Comparison of ENCODE assay signal across 38 cellular contexts in genomic region chr5:63825984-63826383, GRCh38.
"Had no signal": no experiment of that assay in that cellular context is flagged by ENCODE, and none has a peak within 500 bp of the region (broad histone marks: within the 10 kb centered on the region; RNA-seq: fewer than 3 reads in every experiment).

No MANE protein-coding gene starts in this region.

- H3K4me3 Mint-ChIP-seq: activated naive CD4-positive, alpha-beta T cell treated with anti-CD3 and anti-CD28 coated beads for 36 hours; activated naive CD4-positive, alpha-beta T cell treated with anti-CD3 and anti-CD28 coated beads, Interleukin-2, amount 10 ng/mL, durations not matched to agents 7 days and 5 days; activated naive CD4-positive, alpha-beta T cell treated with anti-CD3 and anti-CD28 coated beads, Interleukin-2, amount 50 U/mL, for 24 hours; activated naive CD8-positive, alpha-beta T cell; activated naive CD8-positive, alpha-beta T cell treated with anti-CD3 and anti-CD28 coated beads, Interleukin-2, amount 50 U/mL, for 24 hours; activated T-cell treated with anti-CD3 and anti-CD28 coated beads, Interleukin-2, amount 50 U/mL, for 24 hours; activated T-cell treated with anti-CD3 and anti-CD28 coated beads, Interleukin-2, amount 50 U/mL, for 4 hours; activated T-cell treated with anti-CD3 and anti-CD28 coated beads, Interleukin-2, amount 50 U/mL, for 72 hours; activated T-helper 1 cell treated with anti-CD3 and anti-CD28 coated beads, Interleukin-12 subunit alpha, Interleukin-12 subunit beta, Interleukin-2, Interleukin-4 antibody, amounts not matched to agents 30 ng/mL and 10 ng/mL and 1 ng/mL, durations not matched to agents 14 hours and 24 hours and 36 hours; activated T-helper 17 cell treated with anti-CD3 and anti-CD28 coated beads, Interleukin-2, amount 50 U/mL, for 72 hours; brain; central memory CD8-positive, alpha-beta T cell had no signal

- H3K4me1 ChIP-seq: adrenal gland, ascending aorta, breast epithelium had no signal

- H3K4me3 ChIP-seq: adrenal gland, ascending aorta, body of pancreas, breast epithelium, cardiac muscle cell had no signal

- H3K4me1 Mint-ChIP-seq: activated naive CD4-positive, alpha-beta T cell treated with anti-CD3 and anti-CD28 coated beads, Interleukin-2, amount 10 ng/mL, durations not matched to agents 7 days and 5 days; activated naive CD4-positive, alpha-beta T cell treated with anti-CD3 and anti-CD28 coated beads, Interleukin-2, amount 50 U/mL, for 24 hours; activated naive CD8-positive, alpha-beta T cell treated with anti-CD3 and anti-CD28 coated beads, Interleukin-2, amount 50 U/mL, for 24 hours; activated T-helper 17 cell treated with anti-CD3 and anti-CD28 coated beads, Interleukin-2, amount 50 U/mL, for 72 hours; brain; central memory CD8-positive, alpha-beta T cell had no signal

- FAIRE-seq: astrocyte, bronchial epithelial cell had no signal

- H3K27me3 ChIP-seq: adrenal gland, ascending aorta, brain microvascular endothelial cell, breast epithelium, cardiac muscle cell had no signal

- H3K36me3 Mint-ChIP-seq: activated naive CD4-positive, alpha-beta T cell treated with anti-CD3 and anti-CD28 coated beads, Interleukin-2, amount 10 ng/mL, durations not matched to agents 7 days and 5 days; activated naive CD4-positive, alpha-beta T cell treated with anti-CD3 and anti-CD28 coated beads, Interleukin-2, amount 50 U/mL, for 24 hours; activated naive CD4-positive, alpha-beta T cell treated with anti-CD3 and anti-CD28 coated beads, Interleukin-2, amount 50 U/mL, for 72 hours; activated naive CD8-positive, alpha-beta T cell; brain had no signal

- ATAC-seq: activated naive CD4-positive, alpha-beta T cell treated with anti-CD3 and anti-CD28 coated beads, Interleukin-2, amount 50 U/mL, for 72 hours; activated naive CD8-positive, alpha-beta T cell treated with anti-CD3 and anti-CD28 coated beads, Interleukin-2, amount 50 U/mL, for 24 hours; activated T-cell treated with anti-CD3 and anti-CD28 coated beads, Interleukin-2, amount 50 U/mL, for 4 hours; activated T-cell treated with anti-CD3 and anti-CD28 coated beads, Interleukin-2, amount 50 U/mL, for 72 hours; activated T-helper 17 cell treated with anti-CD3 and anti-CD28 coated beads, Interleukin-2, amount 50 U/mL, for 72 hours; body of pancreas had no signal

- H3K27ac ChIP-seq: adrenal gland, ascending aorta, body of pancreas, brain microvascular endothelial cell, breast epithelium, cardiac muscle cell had no signal

- H3K27me3 Mint-ChIP-seq: activated naive CD4-positive, alpha-beta T cell treated with anti-CD3 and anti-CD28 coated beads, Interleukin-2, amount 10 ng/mL, durations not matched to agents 7 days and 5 days; activated naive CD4-positive, alpha-beta T cell treated with anti-CD3 and anti-CD28 coated beads, Interleukin-2, amount 50 U/mL, for 24 hours; activated naive CD8-positive, alpha-beta T cell; activated naive CD8-positive, alpha-beta T cell treated with anti-CD3 and anti-CD28 coated beads, Interleukin-2, amount 50 U/mL, for 24 hours; activated T-cell treated with anti-CD3 and anti-CD28 coated beads, Interleukin-2, amount 50 U/mL, for 24 hours; activated T-helper 17 cell treated with anti-CD3 and anti-CD28 coated beads, Interleukin-2, amount 50 U/mL, for 72 hours; brain; central memory CD8-positive, alpha-beta T cell had no signal

- H3K9me3 ChIP-seq: adrenal gland, ascending aorta, body of pancreas, breast epithelium had no signal

- H3K27ac Mint-ChIP-seq: activated naive CD4-positive, alpha-beta T cell treated with anti-CD3 and anti-CD28 coated beads for 36 hours; activated naive CD4-positive, alpha-beta T cell treated with anti-CD3 and anti-CD28 coated beads, Interleukin-2, amount 10 ng/mL, durations not matched to agents 7 days and 5 days; activated naive CD4-positive, alpha-beta T cell treated with anti-CD3 and anti-CD28 coated beads, Interleukin-2, amount 50 U/mL, for 24 hours; activated naive CD4-positive, alpha-beta T cell treated with anti-CD3 and anti-CD28 coated beads, Interleukin-2, amount 50 U/mL, for 72 hours; activated naive CD8-positive, alpha-beta T cell; activated naive CD8-positive, alpha-beta T cell treated with anti-CD3 and anti-CD28 coated beads, Interleukin-2, amount 50 U/mL, for 24 hours; activated T-cell treated with anti-CD3 and anti-CD28 coated beads, Interleukin-2, amount 50 U/mL, for 24 hours; activated T-cell treated with anti-CD3 and anti-CD28 coated beads, Interleukin-2, amount 50 U/mL, for 72 hours; activated T-helper 1 cell treated with anti-CD3 and anti-CD28 coated beads, Interleukin-12 subunit alpha, Interleukin-12 subunit beta, Interleukin-2, Interleukin-4 antibody, amounts not matched to agents 30 ng/mL and 10 ng/mL and 1 ng/mL, durations not matched to agents 14 hours and 24 hours and 36 hours; activated T-helper 17 cell treated with anti-CD3 and anti-CD28 coated beads, Interleukin-2, amount 50 U/mL, for 72 hours; activated T-helper 2 cell treated with anti-CD3 and anti-CD28 coated beads, Interferon-gamma antibody, Interleukin-2, Interleukin-4, amounts not matched to agents 10 μg/mL and 5 μg/mL and 100 μg/mL, durations not matched to agents 14 hours and 24 hours and 36 hours; brain had no signal

- DNase-seq: activated effector memory CD4-positive, alpha-beta T cell treated with anti-CD3 and anti-CD28 coated beads, Interleukin-2, amount 50 U/mL, for 16 hours; activated effector memory CD4-positive, alpha-beta T cell treated with Interleukin-2 at 50 U/mL for 16 hours; activated gamma-delta T cell; activated gamma-delta T cell treated with Interleukin-2 at 50 U/mL for 16 hours; activated naive CD4-positive, alpha-beta T cell; activated naive CD4-positive, alpha-beta T cell treated with anti-CD3 and anti-CD28 coated beads for 36 hours; activated naive CD4-positive, alpha-beta T cell treated with anti-CD3 and anti-CD28 coated beads, Interleukin-2, amount 10 ng/mL, durations not matched to agents 7 days and 5 days; activated naive CD4-positive, alpha-beta T cell treated with anti-CD3 and anti-CD28 coated beads, Interleukin-2, amount 50 U/mL, for 16 hours; activated naive CD4-positive, alpha-beta T cell treated with Interleukin-2 at 50 U/mL for 16 hours; activated naive CD8-positive, alpha-beta T cell treated with anti-CD3 and anti-CD28 coated beads, Interleukin-2, amount 50 U/mL, for 24 hours; activated T-cell treated with anti-CD3 and anti-CD28 coated beads, Interleukin-2, amount 50 U/mL, for 1 hour; activated T-cell treated with anti-CD3 and anti-CD28 coated beads, Interleukin-2, amount 50 U/mL, for 24 hours; activated T-cell treated with anti-CD3 and anti-CD28 coated beads, Interleukin-2, amount 50 U/mL, for 4 hours; activated T-cell treated with anti-CD3 and anti-CD28 coated beads, Interleukin-2, amount 50 U/mL, for 48 hours; activated T-cell treated with anti-CD3 and anti-CD28 coated beads, Interleukin-2, amount 50 U/mL, for 72 hours; adrenal gland; amniotic stem cell; amygdala; anterior cingulate cortex; aorta; body of pancreas; brain microvascular endothelial cell; caudate nucleus; central memory CD4-positive, alpha-beta T cell; cerebellar nuclear complex had no signal

- H3K9me3 Mint-ChIP-seq: activated naive CD8-positive, alpha-beta T cell treated with anti-CD3 and anti-CD28 coated beads, Interleukin-2, amount 50 U/mL, for 24 hours; brain had no signal

- H3K36me3 ChIP-seq: adrenal gland, ascending aorta, brain microvascular endothelial cell, breast epithelium, cardiac muscle cell had no signal
